In genomic region chr4:137310156-137310555, GRCh38 we compare ENCODE assay signal across 18 cellular contexts.
DNase-seq lines count a peak whose midpoint lies in the region; ATAC-seq, FAIRE-seq and TF ChIP-seq lines count a peak whose summit lies in the region.
"Had no signal": no experiment of that assay in that cellular context is flagged by ENCODE, and none has a peak within 500 bp of the region (broad histone marks: within the 10 kb centered on the region; RNA-seq: fewer than 3 reads in every experiment).

No MANE protein-coding gene starts in this region.

- H4K20me1 ChIP-seq in astrocyte (ENCODE audit: insufficient read depth, low read length), result no peaks in the 10 kb centered on the region

- no peak for TF ChIP-seq CTCF in heart left ventricle (IDR thresholded peaks at IDR 0.05)
- TF ChIP-seq CTCF in astrocyte (IDR thresholded peaks at IDR 0.05; ENCODE audit: insufficient read depth, low read depth, low read length), result no peak
- no peak for TF ChIP-seq CTCF in gastroesophageal sphincter (IDR thresholded peaks at IDR 0.05)
- no peak for TF ChIP-seq CTCF in vagina (IDR thresholded peaks at IDR 0.05)

- no peaks in the 10 kb centered on the region for H3K9me3 ChIP-seq in heart left ventricle
- no peaks in the 10 kb centered on the region for H3K9me3 ChIP-seq in astrocyte (ENCODE audit: insufficient read depth, low read depth, low read length)
- no peaks in the 10 kb centered on the region for H3K9me3 ChIP-seq in gastroesophageal sphincter
- H3K9me3 ChIP-seq in vagina, result no peaks in the 10 kb centered on the region
- H3K9me3 ChIP-seq: A549, heart right ventricle had no signal

- no peaks in the 10 kb centered on the region for H3K27me3 Mint-ChIP-seq in astrocyte (ENCODE audit: low read depth, unreplicated experiment)
- H3K27me3 Mint-ChIP-seq: CD4-positive, alpha-beta memory T cell had no signal

- no peak for TF ChIP-seq EP300 in gastroesophageal sphincter (IDR thresholded peaks at IDR 0.05)

- H3K4me2 ChIP-seq in astrocyte (ENCODE audit: low read length), result peak overlapping the region; percentile 66
- H3K4me2 ChIP-seq: A549 had no signal

- H3K36me3 ChIP-seq in heart left ventricle (no peaks in the 10 kb centered on the region), astrocyte (ENCODE audit: insufficient read depth, low read length) (no peaks in the 10 kb centered on the region), gastroesophageal sphincter (no peaks in the 10 kb centered on the region), vagina (no peaks in the 10 kb centered on the region)
- H3K36me3 ChIP-seq: heart right ventricle had no signal

- peak overlapping the region; percentile 89 for H3K27ac Mint-ChIP-seq in astrocyte (ENCODE audit: unreplicated experiment)
- H3K27ac Mint-ChIP-seq: CD4-positive, alpha-beta memory T cell had no signal

- intact Hi-C loops in Right ventricle myocardium inferior (cut with DNase I), result no loop called here
- intact Hi-C loops in heart left ventricle (cut with DNase I), result loop anchor here in 1 of 10 donors (2.0 kb wide), 1 partner anchor 15 kb away; no protein-coding TSS in a partner anchor
- intact Hi-C loops in vagina (cut with DNase I), result no loop called here

- no peaks in the 10 kb centered on the region for H3K36me3 Mint-ChIP-seq in astrocyte (ENCODE audit: low read depth, unreplicated experiment)
- H3K36me3 Mint-ChIP-seq: CD4-positive, alpha-beta memory T cell had no signal

- FAIRE-seq in astrocyte (lab: Jason Lieb, UNC), result peak; percentile 71
- FAIRE-seq: A549 had no signal

- TF ChIP-seq POLR2A in heart left ventricle (IDR thresholded peaks at IDR 0.05) (no peak), gastroesophageal sphincter (IDR thresholded peaks at IDR 0.05) (no peak), vagina (IDR thresholded peaks at IDR 0.05) (no peak)

- H3K4me3 ChIP-seq in heart left ventricle (no peak overlapping the region), astrocyte (ENCODE audit: insufficient read depth, low read depth, low read length) (no peak overlapping the region), gastroesophageal sphincter (no peak overlapping the region), vagina (no peak overlapping the region)
- H3K4me3 ChIP-seq: A549, heart right ventricle had no signal

- H2AFZ ChIP-seq in astrocyte (ENCODE audit: low read depth, low read length), result no peak overlapping the region

- H3K4me1 ChIP-seq in heart left ventricle, result peaks cover 0 to 10% (median 0%) of the 10 kb centered on the region in 12 donors
- H3K4me1 ChIP-seq in astrocyte (ENCODE audit: insufficient read depth, low read length), result peaks cover 38% of the 10 kb centered on the region
- H3K4me1 ChIP-seq in gastroesophageal sphincter, result peaks cover 0 to 24% (median 3%) of the 10 kb centered on the region in 3 donors
- H3K4me1 ChIP-seq in vagina, result peaks cover 12% of the 10 kb centered on the region

- peaks cover 32% of the 10 kb centered on the region for H3K4me1 Mint-ChIP-seq in astrocyte (ENCODE audit: low read depth, unreplicated experiment)
- H3K4me1 Mint-ChIP-seq: CD4-positive, alpha-beta memory T cell had no signal

- H3K9ac ChIP-seq in astrocyte (ENCODE audit: low read length), result peak overlapping the region; percentile 10

- H3K27ac ChIP-seq in heart left ventricle, result peak overlapping the region in 6 of 12 donors; percentile 6 to 47 (median 28)
- H3K27ac ChIP-seq in astrocyte (ENCODE audit: low read depth, low read length), result peak overlapping the region; percentile 71
- peak overlapping the region in 2 of 4 donors; percentile 9 to 19 for H3K27ac ChIP-seq in gastroesophageal sphincter
- peak overlapping the region; percentile 55 for H3K27ac ChIP-seq in vagina
- H3K27ac ChIP-seq: A549 had no signal

- no peaks in the 10 kb centered on the region for H3K79me2 ChIP-seq in astrocyte (ENCODE audit: insufficient read depth, low read length)

- ATAC-seq in Right ventricle myocardium inferior (peak; percentile 69), heart left ventricle (no peak), gastroesophageal sphincter (peak; percentile 40), HG02588 (IDR thresholded peaks at IDR 0.05; ENCODE audit: unreplicated experiment) (no peak), GM21786 (IDR thresholded peaks at IDR 0.05; ENCODE audit: unreplicated experiment) (no peak)
- ATAC-seq: A549, Panc1 had no signal

- DNase-seq in Right ventricle myocardium inferior (ENCODE audit: missing footprints) (no peak), heart left ventricle (no peak), astrocyte (ENCODE audit: low read depth) (peak; percentile 61), vagina (ENCODE audit: extremely low spot score in 2 of 2) (no peak)
- no peak for DNase-seq in stimulated activated CD8-positive, alpha-beta memory T cell treated with anti-CD3 and anti-CD28 coated beads, Interleukin-4, amount 100 ng/mL, for 48 hours
- DNase-seq: activated CD8-positive, alpha-beta memory T cell treated with anti-CD3 and anti-CD28 coated beads, Interleukin-2, amount 50 U/mL, for 4 hours; activated naive CD4-positive, alpha-beta T cell treated with Interleukin-2 at 50 U/mL for 16 hours; CD4-positive, alpha-beta memory T cell; central memory CD4-positive, alpha-beta T cell; GDM1; heart right ventricle; NCI-H524 treated with DMSO at 0.1 percent for 48 hours; stimulated activated CD4-positive, alpha-beta T cell treated with anti-CD3 and anti-CD28 coated beads, Interleukin-15, amount 100 ng/mL, for 24 hours had no signal

- H3K9me3 Mint-ChIP-seq in astrocyte (ENCODE audit: unreplicated experiment), result no peaks in the 10 kb centered on the region

- H3K4me3 Mint-ChIP-seq in astrocyte (ENCODE audit: unreplicated experiment), result no peak overlapping the region
- H3K4me3 Mint-ChIP-seq: CD4-positive, alpha-beta memory T cell had no signal

- no peaks in the 10 kb centered on the region for H3K27me3 ChIP-seq in heart left ventricle
- no peaks in the 10 kb centered on the region for H3K27me3 ChIP-seq in astrocyte (ENCODE audit: insufficient read depth, low read length)
- no peaks in the 10 kb centered on the region for H3K27me3 ChIP-seq in gastroesophageal sphincter
- H3K27me3 ChIP-seq in vagina, result no peaks in the 10 kb centered on the region
- H3K27me3 ChIP-seq: heart right ventricle had no signal

Comparison
In these comparisons a context has a peak if more than half of its experiments do, and no peak if none do; other contexts are left out.
1. ATAC-seq: peak in Right ventricle myocardium inferior (single experiment) and gastroesophageal sphincter (single experiment); none in heart left ventricle (0 of 4), HG02588 (single experiment) and GM21786 (single experiment).